18 cellular contexts compared by ENCODE assay signal in genomic region chr18:67301592-67301991, GRCh38.
DNase-seq lines count a peak whose midpoint lies in the region; ATAC-seq, FAIRE-seq and TF ChIP-seq lines count a peak whose summit lies in the region.
"Had no signal": no experiment of that assay in that cellular context is flagged by ENCODE, and none has a peak within 500 bp of the region (broad histone marks: within the 10 kb centered on the region; RNA-seq: fewer than 3 reads in every experiment).

No MANE protein-coding gene starts in this region.

- no peak for DNase-seq in CD8-positive, alpha-beta memory T cell
- DNase-seq in astrocyte (ENCODE audit: low read depth) (peak; percentile 20), kidney tubule cell (ENCODE audit: low spot score) (peak; percentile 18), nucleus accumbens (lab: John Stamatoyannopoulos, UW) (no peak), OCI-M1 (lab: John Stamatoyannopoulos, UW) (no peak)
- DNase-seq: activated CD4-positive, alpha-beta T cell treated with anti-CD3 and anti-CD28 coated beads for 48 hours; activated effector memory CD4-positive, alpha-beta T cell treated with Interleukin-2 at 50 U/mL for 16 hours; DMS79 treated with DMSO at 0.1 percent for 48 hours; heart right ventricle; KG1; NCI-H187 treated with DMSO at 0.1 percent for 48 hours; NCI-H69; psoas muscle; stimulated activated CD4-positive, alpha-beta T cell treated with anti-CD3 and anti-CD28 coated beads, Interleukin-1b, Interleukin-23, amount 100 ng/mL, for 48 hours had no signal

- H3K27ac ChIP-seq in CD8-positive, alpha-beta memory T cell (ENCODE audit: low read depth, low read length), result no peak overlapping the region
- peak overlapping the region; percentile 8 for H3K27ac ChIP-seq in astrocyte (ENCODE audit: low read depth, low read length)
- H3K27ac ChIP-seq: heart right ventricle, psoas muscle, tibial nerve had no signal

- no peaks in the 10 kb centered on the region for H3K36me3 ChIP-seq in CD8-positive, alpha-beta memory T cell (ENCODE audit: insufficient read depth, low read length)
- H3K36me3 ChIP-seq in Loucy (ENCODE audit: insufficient read depth, low read length), result no peaks in the 10 kb centered on the region
- H3K36me3 ChIP-seq in astrocyte (ENCODE audit: insufficient read depth, low read length), result no peaks in the 10 kb centered on the region
- H3K36me3 ChIP-seq: heart right ventricle, tibial nerve had no signal

- CTCF ChIA-PET in CD8-positive, alpha-beta memory T cell (lab: Charles Lee), result no interaction called here

- H3K9me2 ChIP-seq in Loucy (replicated peaks; ENCODE audit: low read depth, low read length), result peaks cover 3% of the 10 kb centered on the region; the same call in 1 of the 2 replicates

- H3K9ac ChIP-seq in Loucy (ENCODE audit: low read depth, low read length, poor library complexity, severe bottlenecking) (no peak overlapping the region), astrocyte (ENCODE audit: low read length) (no peak overlapping the region)

- no peak for ATAC-seq in HG03432 (IDR thresholded peaks at IDR 0.05; ENCODE audit: unreplicated experiment)
- ATAC-seq in GM19324 (IDR thresholded peaks at IDR 0.05; ENCODE audit: low FRiP score, unreplicated experiment), result no peak
- ATAC-seq: heart right ventricle, psoas muscle had no signal

- H3K79me2 ChIP-seq in Loucy (ENCODE audit: insufficient read depth, low read length) (no peaks in the 10 kb centered on the region), astrocyte (ENCODE audit: insufficient read depth, low read length) (no peaks in the 10 kb centered on the region)

- no peaks in the 10 kb centered on the region for H3F3A ChIP-seq in Loucy (ENCODE audit: low read depth)

- no peak for FAIRE-seq in astrocyte (lab: Jason Lieb, UNC)

- peaks cover 15 to 18% (median 15%) of the 10 kb centered on the region in 3 donors for H3K4me1 Mint-ChIP-seq in CD8-positive, alpha-beta memory T cell
- H3K4me1 Mint-ChIP-seq in astrocyte (ENCODE audit: low read depth, unreplicated experiment), result peaks cover 7% of the 10 kb centered on the region

- H3K9me3 ChIP-seq in CD8-positive, alpha-beta memory T cell (ENCODE audit: low read length), result peaks cover 10% of the 10 kb centered on the region
- peaks cover 24% of the 10 kb centered on the region; the same call in 1 of the 2 replicates for H3K9me3 ChIP-seq in Loucy (ENCODE audit: insufficient read depth, low read depth, low read length)
- H3K9me3 ChIP-seq in astrocyte (ENCODE audit: insufficient read depth, low read depth, low read length), result peaks cover 6% of the 10 kb centered on the region
- H3K9me3 ChIP-seq: psoas muscle, tibial nerve had no signal

- H3K36me3 Mint-ChIP-seq in CD8-positive, alpha-beta memory T cell, result peaks cover 2 to 8% (median 2%) of the 10 kb centered on the region in 3 donors
- H3K36me3 Mint-ChIP-seq in astrocyte (ENCODE audit: low read depth, unreplicated experiment), result peaks cover 2% of the 10 kb centered on the region

- peak overlapping the region in 2 of 8 donors; percentile 4 to 70 for H3K27ac Mint-ChIP-seq in CD8-positive, alpha-beta memory T cell
- peak overlapping the region; percentile 91 for H3K27ac Mint-ChIP-seq in astrocyte (ENCODE audit: unreplicated experiment)

- H3K9me3 Mint-ChIP-seq in CD8-positive, alpha-beta memory T cell, result peaks cover 7 to 17% (median 14%) of the 10 kb centered on the region in 5 donors
- H3K9me3 Mint-ChIP-seq in astrocyte (ENCODE audit: unreplicated experiment), result no peaks in the 10 kb centered on the region

- no peaks in the 10 kb centered on the region for H4K20me1 ChIP-seq in Loucy (ENCODE audit: insufficient read depth, low read length, poor library complexity, severe bottlenecking)
- no peaks in the 10 kb centered on the region for H4K20me1 ChIP-seq in astrocyte (ENCODE audit: insufficient read depth, low read length)

- H3K27me3 Mint-ChIP-seq in CD8-positive, alpha-beta memory T cell, result no peaks in the 10 kb centered on the region
- no peaks in the 10 kb centered on the region for H3K27me3 Mint-ChIP-seq in astrocyte (ENCODE audit: low read depth, unreplicated experiment)

- TF ChIP-seq CTCF in Loucy (conservative IDR thresholded peaks at IDR 0.05; ENCODE audit: low read length) (no peak), astrocyte (IDR thresholded peaks at IDR 0.05; ENCODE audit: insufficient read depth, low read depth, low read length) (no peak)

- peak overlapping the region; percentile 27 for H3K4me3 ChIP-seq in CD8-positive, alpha-beta memory T cell (ENCODE audit: low read length)
- no peak overlapping the region for H3K4me3 ChIP-seq in Loucy (ENCODE audit: low read length, poor library complexity, severe bottlenecking)
- H3K4me3 ChIP-seq in astrocyte (ENCODE audit: insufficient read depth, low read depth, low read length), result no peak overlapping the region
- H3K4me3 ChIP-seq: heart right ventricle, psoas muscle, tibial nerve had no signal

- H3K4me3 Mint-ChIP-seq in CD8-positive, alpha-beta memory T cell, result peak overlapping the region in 3 of 7 donors; percentile 68 to 74 (median 74)
- H3K4me3 Mint-ChIP-seq in astrocyte (ENCODE audit: unreplicated experiment), result no peak overlapping the region

- no peaks in the 10 kb centered on the region for H3K27me3 ChIP-seq in CD8-positive, alpha-beta memory T cell (ENCODE audit: insufficient read depth, low read length, poor library complexity, severe bottlenecking)
- H3K27me3 ChIP-seq in Loucy (ENCODE audit: insufficient read depth, low read length, poor library complexity, severe bottlenecking) (no peaks in the 10 kb centered on the region), astrocyte (ENCODE audit: insufficient read depth, low read length) (no peaks in the 10 kb centered on the region)
- H3K27me3 ChIP-seq: heart right ventricle, tibial nerve had no signal

- H3K4me1 ChIP-seq in CD8-positive, alpha-beta memory T cell (ENCODE audit: insufficient read depth, low read length), result peaks cover 12% of the 10 kb centered on the region
- H3K4me1 ChIP-seq in Loucy (ENCODE audit: insufficient read depth, low read length, poor library complexity, severe bottlenecking) (no peaks in the 10 kb centered on the region), astrocyte (ENCODE audit: insufficient read depth, low read length) (peaks cover 2% of the 10 kb centered on the region)
- H3K4me1 ChIP-seq: heart right ventricle, psoas muscle, tibial nerve had no signal

- POLR2A ChIA-PET in CD8-positive, alpha-beta memory T cell (lab: Charles Lee), result no interaction called here

- peak overlapping the region; percentile 72 for H2AFZ ChIP-seq in Loucy (ENCODE audit: low read length)
- peak overlapping the region; percentile 12 for H2AFZ ChIP-seq in astrocyte (ENCODE audit: low read depth, low read length)

- H3K4me2 ChIP-seq in Loucy (ENCODE audit: low read depth, low read length, poor library complexity, severe bottlenecking), result no peak overlapping the region
- peak overlapping the region; percentile 51 for H3K4me2 ChIP-seq in astrocyte (ENCODE audit: low read length)

Comparison
In these comparisons a context has a peak if more than half of its experiments do, and no peak if none do; other contexts are left out.
1. DNase-seq: peak in astrocyte (single experiment) and kidney tubule cell (single experiment); none in CD8-positive, alpha-beta memory T cell (0 of 5), nucleus accumbens (0 of 56) and OCI-M1 (single experiment).